In the genomic region with DNA sequence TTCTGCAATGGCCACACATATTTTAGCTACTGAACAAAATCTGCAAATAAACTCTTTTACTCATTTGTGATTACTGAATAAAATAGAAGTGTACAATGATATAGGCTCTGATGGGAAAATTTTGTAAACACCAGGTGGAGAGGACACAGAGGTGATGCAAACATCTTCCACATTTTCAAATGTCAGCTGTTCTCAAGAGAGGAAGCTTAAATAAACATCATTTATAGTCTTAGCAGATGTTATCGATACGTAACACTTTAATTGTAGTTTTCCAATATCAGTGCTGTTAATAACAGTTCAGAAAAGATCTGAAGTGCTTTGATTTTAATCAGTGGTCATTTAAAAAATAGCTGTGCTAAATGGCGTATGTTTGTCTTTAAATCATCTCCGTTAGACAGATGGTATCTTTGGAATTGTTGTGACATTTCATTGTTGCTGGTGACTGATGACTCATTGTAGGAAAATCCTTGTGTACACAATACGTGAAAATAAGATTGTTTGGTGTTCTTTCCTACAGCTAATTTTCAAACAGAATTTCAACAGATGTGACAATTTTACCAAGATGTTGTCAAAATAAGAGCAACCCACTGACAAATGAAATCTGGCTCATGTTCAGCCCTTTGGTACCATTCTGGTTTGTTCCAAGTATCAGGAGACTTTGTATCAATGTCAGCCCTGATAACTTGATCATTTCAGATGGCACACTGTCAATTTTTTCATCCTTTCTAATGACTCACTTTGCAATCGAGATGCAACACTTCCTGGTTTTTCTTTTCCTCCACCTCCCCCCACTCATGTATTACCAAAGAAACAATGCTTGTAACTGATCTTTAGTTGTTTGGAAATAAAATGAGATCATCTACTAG, we compare ENCODE assay signal across 1 cellular context.
TF ChIP-seq lines count a peak whose summit lies in the region.

No MANE protein-coding gene starts in this region.

TF ChIP-seq in HEK293, 187 proteins besides CTCF, POLR2A, EP300 and RAD21 (continued from another document):
- no peak for TF ChIP-seq ZNF621 (tag by site-specific recombination; IDR thresholded peaks at IDR 0.05)
- TF ChIP-seq, protein P1, sequence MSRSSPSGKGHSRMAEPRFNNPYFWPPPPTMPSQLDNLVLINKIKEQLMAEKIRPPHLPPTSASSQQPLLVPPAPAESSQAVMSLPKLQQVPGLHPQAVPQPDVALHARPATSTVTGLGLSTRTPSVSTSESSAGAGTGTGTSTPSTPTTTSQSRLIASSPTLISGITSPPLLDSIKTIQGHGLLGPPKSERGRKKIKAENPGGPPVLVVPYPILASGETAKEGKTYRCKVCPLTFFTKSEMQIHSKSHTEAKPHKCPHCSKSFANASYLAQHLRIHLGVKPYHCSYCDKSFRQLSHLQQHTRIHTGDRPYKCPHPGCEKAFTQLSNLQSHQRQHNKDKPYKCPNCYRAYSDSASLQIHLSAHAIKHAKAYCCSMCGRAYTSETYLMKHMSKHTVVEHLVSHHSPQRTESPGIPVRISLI (tag by site-specific recombination; IDR thresholded peaks at IDR 0.05), result peak; percentile 46; the same call in 1 of the 2 replicates
- no peak for TF ChIP-seq KLF1 (tag by site-specific recombination; IDR thresholded peaks at IDR 0.05)
- TF ChIP-seq TCF7L2 (IDR thresholded peaks at IDR 0.05; ENCODE audit: borderline replicate concordance, low read depth, low read length), result peak; percentile 86
- no peak for TF ChIP-seq ZNF133 (tag by site-specific recombination; IDR thresholded peaks at IDR 0.05)
- TF ChIP-seq ZNF677 (tag by site-specific recombination; IDR thresholded peaks at IDR 0.05), result no peak
- TF ChIP-seq, protein P2, sequence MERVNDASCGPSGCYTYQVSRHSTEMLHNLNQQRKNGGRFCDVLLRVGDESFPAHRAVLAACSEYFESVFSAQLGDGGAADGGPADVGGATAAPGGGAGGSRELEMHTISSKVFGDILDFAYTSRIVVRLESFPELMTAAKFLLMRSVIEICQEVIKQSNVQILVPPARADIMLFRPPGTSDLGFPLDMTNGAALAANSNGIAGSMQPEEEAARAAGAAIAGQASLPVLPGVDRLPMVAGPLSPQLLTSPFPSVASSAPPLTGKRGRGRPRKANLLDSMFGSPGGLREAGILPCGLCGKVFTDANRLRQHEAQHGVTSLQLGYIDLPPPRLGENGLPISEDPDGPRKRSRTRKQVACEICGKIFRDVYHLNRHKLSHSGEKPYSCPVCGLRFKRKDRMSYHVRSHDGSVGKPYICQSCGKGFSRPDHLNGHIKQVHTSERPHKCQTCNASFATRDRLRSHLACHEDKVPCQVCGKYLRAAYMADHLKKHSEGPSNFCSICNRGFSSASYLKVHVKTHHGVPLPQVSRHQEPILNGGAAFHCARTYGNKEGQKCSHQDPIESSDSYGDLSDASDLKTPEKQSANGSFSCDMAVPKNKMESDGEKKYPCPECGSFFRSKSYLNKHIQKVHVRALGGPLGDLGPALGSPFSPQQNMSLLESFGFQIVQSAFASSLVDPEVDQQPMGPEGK (tag by site-specific recombination; IDR thresholded peaks at IDR 0.05), result no peak
- TF ChIP-seq ZNF837 (tag by site-specific recombination; IDR thresholded peaks at IDR 0.05), result no peak
- TF ChIP-seq SP7 (tag by site-specific recombination; IDR thresholded peaks at IDR 0.05), result peak; percentile 76
- 0 out of 2 replicates have a peak, but pooled peaks have one; percentile 13 for TF ChIP-seq ZNF24 (tag by site-specific recombination; IDR thresholded peaks at IDR 0.05)
- TF ChIP-seq, protein P3, sequence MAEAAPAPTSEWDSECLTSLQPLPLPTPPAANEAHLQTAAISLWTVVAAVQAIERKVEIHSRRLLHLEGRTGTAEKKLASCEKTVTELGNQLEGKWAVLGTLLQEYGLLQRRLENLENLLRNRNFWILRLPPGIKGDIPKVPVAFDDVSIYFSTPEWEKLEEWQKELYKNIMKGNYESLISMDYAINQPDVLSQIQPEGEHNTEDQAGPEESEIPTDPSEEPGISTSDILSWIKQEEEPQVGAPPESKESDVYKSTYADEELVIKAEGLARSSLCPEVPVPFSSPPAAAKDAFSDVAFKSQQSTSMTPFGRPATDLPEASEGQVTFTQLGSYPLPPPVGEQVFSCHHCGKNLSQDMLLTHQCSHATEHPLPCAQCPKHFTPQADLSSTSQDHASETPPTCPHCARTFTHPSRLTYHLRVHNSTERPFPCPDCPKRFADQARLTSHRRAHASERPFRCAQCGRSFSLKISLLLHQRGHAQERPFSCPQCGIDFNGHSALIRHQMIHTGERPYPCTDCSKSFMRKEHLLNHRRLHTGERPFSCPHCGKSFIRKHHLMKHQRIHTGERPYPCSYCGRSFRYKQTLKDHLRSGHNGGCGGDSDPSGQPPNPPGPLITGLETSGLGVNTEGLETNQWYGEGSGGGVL (tag by site-specific recombination; IDR thresholded peaks at IDR 0.05), result peak; percentile 50
- TF ChIP-seq ZNF585B (tag by site-specific recombination; IDR thresholded peaks at IDR 0.05), result no peak
- peak; percentile 31 for TF ChIP-seq SCRT2 (tag by site-specific recombination; IDR thresholded peaks at IDR 0.05)
- TF ChIP-seq ZFP37 (tag by site-specific recombination; IDR thresholded peaks at IDR 0.05), result no peak
- TF ChIP-seq SP2 (tag by site-specific recombination; IDR thresholded peaks at IDR 0.05), result no peak
- no peak for TF ChIP-seq YY1 (tag by site-specific recombination; IDR thresholded peaks at IDR 0.05)
- no peak for TF ChIP-seq ZNF391 (tag by site-specific recombination; IDR thresholded peaks at IDR 0.05; ENCODE audit: borderline replicate concordance, low read depth)
- TF ChIP-seq ZNF140 (tag by site-specific recombination; IDR thresholded peaks at IDR 0.05), result no peak
TF ChIP-seq in HEK293: peak in this region for 13.
